ENCODE assay signal across 8 cellular contexts in genomic region chr6:122726649-122727048, GRCh38. TPM values are rescaled to one million over a fixed set of nuclear protein-coding genes. Genes with fewer than 3 reads are reported as not detected.
DNase-seq lines count a peak whose midpoint lies in the region; ATAC-seq and TF ChIP-seq lines count a peak whose summit lies in the region.

No MANE protein-coding gene starts in this region.

- H3K4me2 ChIP-seq in PC-3 (ENCODE audit: low read length) = no peak overlapping the region

- peak; percentile 6 for TF ChIP-seq CTCF in GM20000 (IDR thresholded peaks at IDR 0.05; ENCODE audit: extremely low read depth, missing control alignments)
- TF ChIP-seq CTCF in PC-3 (conservative IDR thresholded peaks at IDR 0.05; ENCODE audit: low read depth, low read length) = peak; percentile 65
- peak in 1 of 5 experiments; percentile 31 for TF ChIP-seq CTCF in gastrocnemius medialis (IDR thresholded peaks at IDR 0.05 in 4 of 5, conservative IDR thresholded peaks at IDR 0.05 in 1 of 5)

- H3K9me3 ChIP-seq in PC-3 (ENCODE audit: low read length) (no peaks in the 10 kb centered on the region), aorta (ENCODE audit: control insufficient read depth, low read length) (no peaks in the 10 kb centered on the region), gastrocnemius medialis (no peaks in the 10 kb centered on the region)

- ATAC-seq in PC-3 = peak; percentile 46; the same call in 1 of the 2 replicates
- ATAC-seq in aorta (ENCODE audit: low FRiP score) = no peak
- no peak for ATAC-seq in activated naive CD8-positive, alpha-beta T cell treated with anti-CD3 and anti-CD28 coated beads, Interleukin-2, amount 50 U/mL, for 24 hours
- no peak for ATAC-seq in gastrocnemius medialis

- BruUV-seq in PC-3 (replicated peaks; lab: Mats Ljungman, UMichigan) = no TSS peak

- no peaks in the 10 kb centered on the region for H3K79me2 ChIP-seq in PC-3 (ENCODE audit: low read length)

- 29 to 35% methylated on average over 2 of the region's 2 CpGs for WGBS in aorta, 2 donors

- H3K27ac Mint-ChIP-seq in activated naive CD8-positive, alpha-beta T cell treated with anti-CD3 and anti-CD28 coated beads, Interleukin-2, amount 50 U/mL, for 24 hours = no peak overlapping the region

- H4K20me1 ChIP-seq in PC-3 (ENCODE audit: low read length) = no peaks in the 10 kb centered on the region

- DNase-seq in AML-193 (lab: John Stamatoyannopoulos, UW) (peak; percentile 16 to 48), GM20000 (ENCODE audit: low spot score) (no peak), PC-3 (peak; percentile 47), glomerular visceral epithelial cell (ENCODE audit: extremely low spot score) (peak; percentile 18), aorta (no peak), superior temporal gyrus (ENCODE audit: extremely low spot score) (no peak), gastrocnemius medialis (no peak)
- no peak for DNase-seq in activated naive CD8-positive, alpha-beta T cell treated with anti-CD3 and anti-CD28 coated beads, Interleukin-2, amount 50 U/mL, for 24 hours

- no peak overlapping the region for H3K9ac ChIP-seq in PC-3 (ENCODE audit: low read length)

- H3F3A ChIP-seq in PC-3 (ENCODE audit: low read length, unreplicated experiment) = no peaks in the 10 kb centered on the region

- in situ Hi-C loops in gastrocnemius medialis (cut with MboI; ENCODE audit: low sequenced_read_pairs in 4 of 4) = loop anchor here (5.0 to 25.0 kb wide), 2 partner anchors 111 to 586 kb away; no protein-coding TSS in a partner anchor

- no peak overlapping the region for H3K4me3 ChIP-seq in PC-3 (ENCODE audit: low read length)
- no peak overlapping the region for H3K4me3 ChIP-seq in aorta (ENCODE audit: low read length in 2 of 2)
- no peak overlapping the region for H3K4me3 ChIP-seq in gastrocnemius medialis

- POLR2A ChIA-PET in PC-3 (lab: Charles Lee; ENCODE audit: unreplicated experiment) = no interaction called here

- H2AFZ ChIP-seq in PC-3 (ENCODE audit: low read length) = no peak overlapping the region

- CTCF ChIA-PET in PC-3 (lab: Charles Lee) = interaction anchor here (0.7 kb wide), 1 partner anchor 116 kb away, joined by 3 read pairs; no protein-coding TSS in a partner anchor

- no peaks in the 10 kb centered on the region for H3K36me3 ChIP-seq in PC-3 (ENCODE audit: low read depth, low read length)
- H3K36me3 ChIP-seq in aorta (ENCODE audit: control insufficient read depth in 1 of 2, insufficient read depth in 2 of 2, low read length in 1 of 2) = no peaks in the 10 kb centered on the region
- no peaks in the 10 kb centered on the region for H3K36me3 ChIP-seq in gastrocnemius medialis

- H3K27ac ChIP-seq in PC-3 (ENCODE audit: low read length) (no peak overlapping the region), aorta (ENCODE audit: low read depth in 1 of 2, low read length in 2 of 2) (no peak overlapping the region), gastrocnemius medialis (no peak overlapping the region)

- no peaks in the 10 kb centered on the region for H3K9me2 ChIP-seq in PC-3 (replicated peaks; ENCODE audit: low read length)

- no peaks in the 10 kb centered on the region for H3K4me1 Mint-ChIP-seq in activated naive CD8-positive, alpha-beta T cell treated with anti-CD3 and anti-CD28 coated beads, Interleukin-2, amount 50 U/mL, for 24 hours

- H3K36me3 Mint-ChIP-seq in activated naive CD8-positive, alpha-beta T cell treated with anti-CD3 and anti-CD28 coated beads, Interleukin-2, amount 50 U/mL, for 24 hours (ENCODE audit: low read depth) = no peaks in the 10 kb centered on the region

- H3K27me3 Mint-ChIP-seq in activated naive CD8-positive, alpha-beta T cell treated with anti-CD3 and anti-CD28 coated beads, Interleukin-2, amount 50 U/mL, for 24 hours = no peaks in the 10 kb centered on the region

- H3K27me3 ChIP-seq in PC-3 (ENCODE audit: low read length) = no peaks in the 10 kb centered on the region
- no peaks in the 10 kb centered on the region for H3K27me3 ChIP-seq in aorta (ENCODE audit: control insufficient read depth in 1 of 2, insufficient read depth in 2 of 2, low read length in 1 of 2)
- H3K27me3 ChIP-seq in gastrocnemius medialis = no peaks in the 10 kb centered on the region

- no peak for TF ChIP-seq POLR2A in gastrocnemius medialis (IDR thresholded peaks at IDR 0.05)

- H3K4me3 Mint-ChIP-seq in activated naive CD8-positive, alpha-beta T cell treated with anti-CD3 and anti-CD28 coated beads, Interleukin-2, amount 50 U/mL, for 24 hours = no peak overlapping the region

- intact Hi-C loops in PC-3 (cut with micrococcal nuclease) = loop anchor here (2.0 kb wide), 1 partner anchor 116 kb away; the partner anchor contains the start of gene PKIB
- intact Hi-C loops in aorta (cut with DNase I) = no loop called here
- intact Hi-C loops in gastrocnemius medialis (cut with DNase I; ENCODE audit: low total_unique reads) = no loop called here

- H3K4me1 ChIP-seq in PC-3 (ENCODE audit: insufficient read depth, low read length) = no peaks in the 10 kb centered on the region
- no peaks in the 10 kb centered on the region for H3K4me1 ChIP-seq in aorta (ENCODE audit: control insufficient read depth in 1 of 2, insufficient read depth in 2 of 2, low read length in 2 of 2)
- no peaks in the 10 kb centered on the region for H3K4me1 ChIP-seq in gastrocnemius medialis

- no peaks in the 10 kb centered on the region for H3K9me3 Mint-ChIP-seq in activated naive CD8-positive, alpha-beta T cell treated with anti-CD3 and anti-CD28 coated beads, Interleukin-2, amount 50 U/mL, for 24 hours

RNA-seq across cellular contexts. Expression of gene FABP7, which starts 52.9 kb away (rescaled TPM):
- total RNA-seq in PC-3 (2014; rRNA removed) (not detected in 2 replicates), aorta (not detected), gastrocnemius medialis (10 to 100 TPM in 1 of 4 donors, 1 to 10 TPM in 2, under 1 TPM in 1; 0.51 to 21.0 (median 5.9) TPM)
- polyA plus RNA-seq in aorta = not detected

Comparison
In these comparisons a context has a peak if more than half of its experiments do, and no peak if none do; other contexts are left out.
1. DNase-seq: peak in AML-193 (2 of 2), PC-3 (single experiment) and glomerular visceral epithelial cell (single experiment); none in GM20000 (single experiment), aorta (0 of 2), superior temporal gyrus (single experiment), activated naive CD8-positive, alpha-beta T cell treated with anti-CD3 and anti-CD28 coated beads, Interleukin-2, amount 50 U/mL, for 24 hours (single experiment) and gastrocnemius medialis (0 of 2).